In the genomic region with DNA sequence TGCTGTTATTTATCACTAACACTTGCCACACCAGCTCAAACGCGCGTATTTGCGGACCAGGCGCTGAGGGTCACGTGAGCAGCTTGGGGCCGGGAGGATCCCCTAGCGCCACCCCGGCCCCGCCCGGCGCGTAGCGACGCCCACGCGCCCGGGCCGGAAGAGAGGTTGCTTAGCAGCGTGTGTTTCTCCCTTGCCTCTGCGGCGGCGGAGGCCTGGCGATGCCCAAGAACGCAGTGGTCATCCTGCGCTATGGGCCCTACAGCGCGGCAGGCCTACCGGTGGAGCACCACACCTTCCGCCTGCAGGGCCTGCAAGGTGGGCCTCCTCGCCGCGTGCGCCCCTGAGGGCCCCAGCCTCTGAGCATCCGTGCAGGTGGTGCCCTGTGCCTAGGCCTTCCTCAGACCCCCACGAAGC, we compare ENCODE assay signal across 9 cellular contexts.
DNase-seq lines count a peak whose midpoint lies in the region; ATAC-seq lines count a peak whose summit lies in the region.
"Had no signal": no experiment of that assay in that cellular context is flagged by ENCODE, and none has a peak within 500 bp of the region (broad histone marks: within the 10 kb centered on the region; RNA-seq: fewer than 3 reads in every experiment).

A gene with protein sequence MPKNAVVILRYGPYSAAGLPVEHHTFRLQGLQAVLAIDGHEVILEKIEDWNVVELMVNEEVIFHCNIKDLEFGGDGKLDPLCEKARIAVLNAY (plus strand): TSS at position 172 of the 414 bp plus-strand sequence. CDS start 47 bp downstream, at position 219.

- peaks cover 5% of the 10 kb centered on the region; the same call in 1 of the 2 replicates for H3K9me3 ChIP-seq in HUES6 (ENCODE audit: control insufficient read depth, insufficient read depth, low read depth, low read length)
- no peaks in the 10 kb centered on the region for H3K9me3 ChIP-seq in iPS-15b (ENCODE audit: control insufficient read depth, insufficient read depth, low read length)
- H3K9me3 ChIP-seq: thoracic aorta had no signal

- no peak within 1 kb of the TSS for H3K27ac ChIP-seq in HUES6 (ENCODE audit: low read depth, low read length)
- H3K27ac ChIP-seq: thoracic aorta had no signal

- H3K9ac ChIP-seq in HUES6 (ENCODE audit: low read length) = no peak within 1 kb of the TSS
- H3K9ac ChIP-seq in iPS-15b (ENCODE audit: low read depth, low read length) = no peak within 1 kb of the TSS

- H3K4me1 ChIP-seq in HUES6 (ENCODE audit: control insufficient read depth, insufficient read depth, low read length) (no peaks in the 10 kb centered on the region), iPS-15b (ENCODE audit: control insufficient read depth, insufficient read depth, low read length) (no peaks in the 10 kb centered on the region)

- H3K36me3 ChIP-seq in HUES6 (ENCODE audit: control insufficient read depth, insufficient read depth, low read length) = no peaks in the 10 kb centered on the region
- H3K36me3 ChIP-seq in iPS-15b (ENCODE audit: control insufficient read depth, insufficient read depth, low read length) = no peaks in the 10 kb centered on the region
- H3K36me3 ChIP-seq: thoracic aorta had no signal

- peaks cover 58% of the 10 kb centered on the region for H3K27me3 ChIP-seq in HUES6 (ENCODE audit: control insufficient read depth, insufficient read depth, low read length)
- peaks cover 77% of the 10 kb centered on the region for H3K27me3 ChIP-seq in iPS-15b (ENCODE audit: control insufficient read depth, insufficient read depth, low read length)

- H3K4me3 ChIP-seq in HUES6 (ENCODE audit: low read depth, low read length) (peak within 1 kb of the TSS; percentile 69), iPS-15b (ENCODE audit: low read depth, low read length) (peak within 1 kb of the TSS; percentile 76)
- H3K4me3 ChIP-seq: thoracic aorta had no signal

- DNase-seq in COLO829 (ENCODE audit: low spot score) = peak; percentile 12
- DNase-seq in amniotic epithelial cell (ENCODE audit: low read depth) = peak; percentile 67
- peak; percentile 43 for DNase-seq in stimulated activated CD8-positive, alpha-beta memory T cell treated with anti-CD3 and anti-CD28 coated beads, Interleukin-4, amount 100 ng/mL, for 48 hours
- no peak for DNase-seq in activated effector memory CD4-positive, alpha-beta T cell treated with anti-CD3 and anti-CD28 coated beads, Interleukin-2, amount 50 U/mL, for 16 hours

- ATAC-seq in HG03442 (IDR thresholded peaks at IDR 0.05; ENCODE audit: unreplicated experiment) (no peak), HG02852 (IDR thresholded peaks at IDR 0.05; ENCODE audit: unreplicated experiment) (no peak)
